ENCODE assay signal across 4 cellular contexts in the genomic region with DNA sequence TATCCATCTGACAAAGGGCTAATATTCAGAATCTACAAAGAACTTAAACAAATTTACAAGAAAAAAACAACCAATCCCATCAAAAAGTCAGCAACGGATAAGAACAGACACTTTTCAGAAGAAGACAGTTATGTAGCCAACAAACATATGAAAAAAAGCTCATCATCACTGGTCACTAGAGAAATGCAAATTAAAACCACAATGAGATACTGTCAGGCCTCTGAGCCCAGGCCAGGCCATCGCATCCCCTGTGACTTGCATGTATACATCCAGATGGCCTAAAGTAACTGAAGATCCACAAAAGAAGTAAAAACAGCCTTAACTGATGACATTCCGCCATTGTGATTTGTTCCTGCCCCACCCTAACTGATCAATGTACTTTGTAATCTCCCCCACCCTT. TPM values are rescaled to one million over a fixed set of nuclear protein-coding genes. Genes with fewer than 3 reads are reported as not detected.
"Had no signal": no experiment of that assay in that cellular context is flagged by ENCODE, and none has a peak within 500 bp of the region (broad histone marks: within the 10 kb centered on the region; RNA-seq: fewer than 3 reads in every experiment).

No MANE protein-coding gene starts in this region.

RNA-seq across cellular contexts. Expression of a gene that starts 13.6 kb away (rescaled TPM):
- total RNA-seq: HT-29, OCI-LY7, PC-3, SK-MEL-5 had no signal
